Comparison of ENCODE assay signal across 8 cellular contexts in the genomic region with DNA sequence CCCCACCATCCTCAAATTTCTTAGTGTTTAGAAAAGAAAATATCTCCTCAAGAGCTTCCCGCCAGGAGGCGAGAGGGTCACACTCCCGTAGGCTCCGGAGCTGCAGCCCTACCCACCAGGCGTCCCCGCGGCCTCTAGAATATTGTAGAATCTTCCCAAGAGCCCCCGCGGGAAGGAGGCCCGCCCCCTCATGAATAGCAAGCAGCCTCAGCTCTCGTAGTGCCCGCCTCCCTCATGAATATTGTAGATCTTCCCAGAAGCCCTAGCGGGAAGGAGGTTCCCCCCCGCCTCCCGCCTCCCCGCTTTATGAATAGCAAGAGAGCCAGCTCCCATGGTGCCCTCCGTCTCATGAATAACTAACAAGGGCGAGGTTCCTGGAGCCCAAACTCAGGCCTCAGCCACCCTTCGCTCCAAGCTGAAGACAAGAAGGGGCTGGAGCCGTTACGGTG. TPM values are rescaled to one million over a fixed set of nuclear protein-coding genes. Genes with fewer than 3 reads are reported as not detected.
DNase-seq lines count a peak whose midpoint lies in the region; ATAC-seq, FAIRE-seq and TF ChIP-seq lines count a peak whose summit lies in the region.

A gene with protein sequence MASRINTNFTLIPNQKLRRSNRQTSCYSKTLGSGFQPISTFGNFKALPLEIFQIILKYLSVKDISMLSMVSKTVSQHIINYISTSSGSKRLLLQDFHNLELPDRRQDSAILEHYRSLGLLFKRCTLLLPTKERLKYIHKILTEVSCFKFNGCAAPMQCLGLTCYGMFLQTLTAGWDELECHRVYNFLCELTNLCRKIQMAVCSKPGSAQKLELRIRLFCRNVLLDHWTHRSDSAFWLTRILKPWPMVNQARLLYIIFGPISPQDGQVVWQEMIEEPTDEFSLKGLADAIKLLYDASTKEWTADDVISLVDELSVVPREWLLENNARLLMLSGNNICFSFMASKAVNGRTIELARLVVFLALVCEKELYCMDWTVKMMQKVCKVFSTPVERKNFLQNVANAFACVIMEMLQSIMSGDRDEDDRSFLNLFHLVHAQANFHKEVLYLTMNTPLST (minus strand): TSS at position 114 of the 449 bp plus-strand sequence. CDS start 4,378 bp downstream, outside the sequence.

- intact Hi-C loops in kidney (cut with DNase I): no loop called here

- TF ChIP-seq CTCF in choroid plexus epithelial cell (conservative IDR thresholded peaks at IDR 0.05; ENCODE audit: low read depth, low read length) (peak; percentile 34), kidney (IDR thresholded peaks at IDR 0.05; ENCODE audit: borderline replicate concordance, extremely low read depth, insufficient read depth) (no peak)

- no peaks in the 10 kb centered on the region for H3K9me3 ChIP-seq in kidney (ENCODE audit: control insufficient read depth in 1 of 2, low read length in 2 of 2)

- no peak for ATAC-seq in HG03039 (IDR thresholded peaks at IDR 0.05; ENCODE audit: unreplicated experiment)

- H3K4me3 ChIP-seq in choroid plexus epithelial cell (ENCODE audit: low read depth, low read length): peak within 1 kb of the TSS; percentile 51
- H3K4me3 ChIP-seq in kidney (ENCODE audit: low read length in 2 of 2): peak within 1 kb of the TSS; percentile 43 to 68

- H3K36me3 ChIP-seq in kidney (ENCODE audit: control insufficient read depth in 1 of 2, insufficient read depth in 2 of 2, low read length in 2 of 2): no peaks in the 10 kb centered on the region

- DNase-seq in SIG-M5 treated with dmso at 0.1 percent for 504 hours (lab: John Stamatoyannopoulos, UW; ENCODE audit: unreplicated experiment) (peak; percentile 18), SIG-M5 (lab: John Stamatoyannopoulos, UW) (no peak), choroid plexus epithelial cell (ENCODE audit: low read depth) (peak; percentile 95), kidney (peak; percentile 97), HCEC 1CT (no peak)
- DNase-seq in activated CD4-positive, alpha-beta T cell treated with anti-CD3 and anti-CD28 coated beads, Interleukin-2, amount 50 U/mL, for 1 hour: peak; percentile 76
- peak; percentile 51 to 73 for DNase-seq in stimulated activated CD4-positive, alpha-beta T cell treated with anti-CD3 and anti-CD28 coated beads, Interleukin-12 subunit alpha, Interleukin-12 subunit beta, amount 100 ng/mL, for 24 hours (ENCODE audit: low read depth in 2 of 2)

- peak; percentile 85 for FAIRE-seq in kidney (lab: Jason Lieb, UNC)

- H3K9ac ChIP-seq in kidney (ENCODE audit: low read length in 2 of 2): peak within 1 kb of the TSS; percentile 38 to 73

- peaks cover 0 to 7% of the 10 kb centered on the region in 2 donors for H3K4me1 ChIP-seq in kidney (ENCODE audit: control insufficient read depth in 1 of 2, insufficient read depth in 1 of 2, low read depth in 1 of 2, low read length in 2 of 2)

- peak within 1 kb of the TSS; percentile 57 to 68 for H3K27ac ChIP-seq in kidney (ENCODE audit: low read depth in 2 of 2, low read length in 2 of 2)

RNA-seq across cellular contexts. Expression of the gene that starts here (rescaled TPM):
- total RNA-seq in kidney: not detected
- polyA plus RNA-seq in kidney (ENCODE audit: insufficient read depth, low read depth, low replicate concordance): not detected

Comparison
In these comparisons a context has a peak if more than half of its experiments do, and no peak if none do; other contexts are left out.
1. DNase-seq: peak in SIG-M5 treated with dmso at 0.1 percent for 504 hours (single experiment), activated CD4-positive, alpha-beta T cell treated with anti-CD3 and anti-CD28 coated beads, Interleukin-2, amount 50 U/mL, for 1 hour (single experiment), choroid plexus epithelial cell (single experiment) and stimulated activated CD4-positive, alpha-beta T cell treated with anti-CD3 and anti-CD28 coated beads, Interleukin-12 subunit alpha, Interleukin-12 subunit beta, amount 100 ng/mL, for 24 hours (2 of 2); none in SIG-M5 (single experiment) and HCEC 1CT (single experiment).
2. Peak in DNase-seq, H3K4me3 ChIP-seq, H3K27ac ChIP-seq and H3K9ac ChIP-seq in kidney; RNA of the gene not detected or under 1 TPM.